16 cellular contexts compared by ENCODE assay signal in genomic region chr15:92017882-92018534, GRCh38.
DNase-seq lines count a peak whose midpoint lies in the region; ATAC-seq, FAIRE-seq and TF ChIP-seq lines count a peak whose summit lies in the region.
"Had no signal": no experiment of that assay in that cellular context is flagged by ENCODE, and none has a peak within 500 bp of the region (broad histone marks: within the 10 kb centered on the region; RNA-seq: fewer than 3 reads in every experiment).

No MANE protein-coding gene starts in this region.

- no peaks in the 10 kb centered on the region for H3K79me1 ChIP-seq in neuronal stem cell (ENCODE audit: low read depth, low read length)

- FAIRE-seq in bronchial epithelial cell (lab: Jason Lieb, UNC) (peak; percentile 82), GM19239 (lab: Jason Lieb, UNC) (no peak)
- FAIRE-seq: A204.1, GM12878, GM18507, HTR-8/SVneo had no signal

- CTCF ChIA-PET in RWPE1 (lab: Yijun Ruan, JAX): no interaction called here

- H3K27ac ChIP-seq in RWPE1: peak overlapping the region; percentile 31; the same call in 1 of the 2 replicates
- H3K27ac ChIP-seq in neuronal stem cell (replicated peaks; ENCODE audit: low read length): no peak overlapping the region

- POLR2A ChIA-PET in RWPE1 (lab: Yijun Ruan, JAX; ENCODE audit: low non-redundant PET): no interaction called here

- H3K4me3 ChIP-seq in bronchial epithelial cell (ENCODE audit: low read depth, low read length) (no peak overlapping the region), neuronal stem cell (ENCODE audit: low read length in 2 of 2) (no peak overlapping the region)
- H3K4me3 ChIP-seq: GM12878, GM23338 had no signal

- no peak overlapping the region for H3K4ac ChIP-seq in neuronal stem cell (ENCODE audit: low read length)

- no peak overlapping the region for H2AK5ac ChIP-seq in neuronal stem cell (ENCODE audit: low read depth, low read length)

- H2BK12ac ChIP-seq in neuronal stem cell (ENCODE audit: low read length): no peak overlapping the region

- H3K4me2 ChIP-seq in neuronal stem cell (ENCODE audit: insufficient read depth, low read length, poor library complexity, severe bottlenecking): no peak overlapping the region
- H3K4me2 ChIP-seq: GM23338 had no signal

- DNase-seq in RWPE1 (ENCODE audit: low spot score) (no peak), bronchial epithelial cell (ENCODE audit: low read depth) (no peak), left cardiac atrium (no peak), neuronal stem cell (ENCODE audit: low spot score) (no peak), RKO (ENCODE audit: low spot score) (no peak), GM19239 (ENCODE audit: insufficient read length, low spot score) (no peak)
- DNase-seq: C1 segment of cervical spinal cord; CD4-positive, alpha-beta T cell; DMS79; H7 had no signal

- H3K4me1 ChIP-seq in neuronal stem cell (ENCODE audit: control insufficient read depth in 2 of 2, insufficient read depth in 1 of 2, low read depth in 1 of 2, low read length in 2 of 2): no peaks in the 10 kb centered on the region

- H2BK120ac ChIP-seq in neuronal stem cell (ENCODE audit: low read depth, low read length): no peak overlapping the region

- no peak overlapping the region for H3K9ac ChIP-seq in neuronal stem cell (ENCODE audit: low read depth, low read length, poor library complexity)

- no peak for TF ChIP-seq CTCF in RWPE1 (conservative IDR thresholded peaks at IDR 0.05; ENCODE audit: low read depth)
- TF ChIP-seq CTCF in bronchial epithelial cell (IDR thresholded peaks at IDR 0.05; ENCODE audit: insufficient read depth, low read length, severe bottlenecking): no peak

- H3K36me3 ChIP-seq in bronchial epithelial cell (ENCODE audit: control insufficient read depth, insufficient read depth, low read length) (no peaks in the 10 kb centered on the region), neuronal stem cell (replicated peaks in 1 of 2; ENCODE audit: control insufficient read depth in 2 of 2, insufficient read depth in 2 of 2, low read length in 2 of 2) (no peaks in the 10 kb centered on the region)

- no peak overlapping the region for H3K14ac ChIP-seq in neuronal stem cell (ENCODE audit: low read length)

- H2BK5ac ChIP-seq in neuronal stem cell (ENCODE audit: low read length): no peak overlapping the region

- peak overlapping the region; percentile 15 for H3K18ac ChIP-seq in neuronal stem cell (ENCODE audit: low read length)

- ATAC-seq in left cardiac atrium: peak; percentile 68 to 79
- no peak for ATAC-seq in HG03521 (IDR thresholded peaks at IDR 0.05; ENCODE audit: unreplicated experiment)
- ATAC-seq: GM12878, GM23338 had no signal

- peak overlapping the region; percentile 52 for H4K8ac ChIP-seq in neuronal stem cell (ENCODE audit: low read depth, low read length)

- WGBS in neuronal stem cell (ENCODE audit: extremely low coverage in 2 of 2, insufficient read length in 2 of 2, insufficient replicate concordance in 1 of 2), 2 donors: no CpG with 5 or more reads among the region's 10 CpGs

- intact Hi-C loops in left cardiac atrium (cut with DNase I): no loop called here

- H2AFZ ChIP-seq in neuronal stem cell (ENCODE audit: low read length): no peak overlapping the region
- H2AFZ ChIP-seq: GM23338 had no signal

- H4K91ac ChIP-seq in neuronal stem cell (ENCODE audit: low read depth, low read length, poor library complexity): no peak overlapping the region

- H3K27me3 ChIP-seq in bronchial epithelial cell (ENCODE audit: control insufficient read depth, insufficient read depth, low read length) (no peaks in the 10 kb centered on the region), neuronal stem cell (ENCODE audit: control insufficient read depth in 3 of 3, insufficient read depth in 3 of 3, low read depth in 1 of 3, low read length in 3 of 3) (peaks cover 0 to 3% (median 0%) of the 10 kb centered on the region in 3 experiments)

- no peaks in the 10 kb centered on the region for H3K9me3 ChIP-seq in neuronal stem cell (replicated peaks in 1 of 2; ENCODE audit: control insufficient read depth in 2 of 2, insufficient read depth in 1 of 2, low read depth in 1 of 2, low read length in 2 of 2)

- H2BK15ac ChIP-seq in neuronal stem cell (ENCODE audit: low read length): no peak overlapping the region

- no peak overlapping the region for H3K23ac ChIP-seq in neuronal stem cell (ENCODE audit: low read depth, low read length, poor library complexity)
